ENCODE assay signal across 27 cellular contexts in the genomic region with DNA sequence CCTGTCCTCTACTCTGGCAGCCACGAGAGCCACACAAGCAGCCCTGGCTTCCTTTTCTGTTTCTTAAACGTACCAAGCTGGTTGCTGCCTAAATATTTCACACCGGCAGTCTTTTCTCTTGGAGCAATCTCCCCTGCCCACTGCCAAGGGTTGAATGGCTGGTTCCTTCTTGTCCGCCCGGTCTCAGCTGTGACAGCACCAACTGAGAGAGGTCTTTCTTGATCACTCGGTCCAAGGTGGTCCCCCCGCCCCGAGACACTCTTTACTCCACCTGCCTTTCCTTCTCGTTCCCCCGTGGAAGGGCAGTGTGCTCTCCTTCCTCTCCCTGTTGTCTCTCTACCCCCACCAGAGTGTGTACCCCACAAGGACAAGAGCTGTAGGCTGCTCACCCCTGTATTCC.
"Had no signal": no experiment of that assay in that cellular context is flagged by ENCODE, and none has a peak within 500 bp of the region (broad histone marks: within the 10 kb centered on the region; RNA-seq: fewer than 3 reads in every experiment).

No MANE protein-coding gene starts in this region.

- DNase-seq: hippocampal formation; kidney glomerular epithelial cell; left cardiac atrium; lower lobe of right lung; mammary epithelial cell; mesenchymal stem cell; nucleus accumbens; right lobe of liver; stimulated activated CD4-positive, alpha-beta T cell treated with anti-CD3 and anti-CD28 coated beads, Interleukin-12 subunit alpha, Interleukin-12 subunit beta, amount 100 ng/mL, for 4 hours; stimulated activated CD4-positive, alpha-beta T cell treated with anti-CD3 and anti-CD28 coated beads, Interleukin-15, amount 100 ng/mL, for 24 hours; stimulated activated CD4-positive, alpha-beta T cell treated with anti-CD3 and anti-CD28 coated beads, Interleukin-2, amount 100 ng/mL, for 24 hours; stimulated activated CD4-positive, alpha-beta T cell treated with anti-CD3 and anti-CD28 coated beads, Interleukin-4, amount 100 ng/mL, for 1 hour; stimulated activated naive CD4-positive, alpha-beta T cell; tibial artery; trophoblast cell; upper lobe of right lung had no signal

- ATAC-seq: left cardiac atrium; left lobe of liver; lower lobe of right lung; psoas muscle; right lobe of liver; stimulated activated effector memory CD8-positive, alpha-beta T cell treated with anti-CD3 and anti-CD28 coated beads, Interleukin-12 subunit alpha, Interleukin-12 subunit beta, amount 100 ng/mL, for 72 hours; upper lobe of right lung had no signal

- H3K27me3 ChIP-seq: right lobe of liver, upper lobe of right lung had no signal

- H3K27ac Mint-ChIP-seq: nephron; stimulated activated effector memory CD8-positive, alpha-beta T cell treated with anti-CD3 and anti-CD28 coated beads, Interleukin-12 subunit alpha, Interleukin-12 subunit beta, amount 100 ng/mL, for 72 hours; stimulated activated naive CD8-positive, alpha-beta T cell treated with anti-CD3 and anti-CD28 coated beads, Interleukin-15, Interleukin-2, amounts not matched to agents 100 ng/mL and 50 ng/mL, for 24 hours had no signal

- H3K4me3 ChIP-seq: lower lobe of right lung, psoas muscle, right lobe of liver, skin epidermis, suprapubic skin, thoracic aorta, tibial artery, upper lobe of right lung had no signal

- H3K36me3 ChIP-seq: lower lobe of right lung, right lobe of liver, suprapubic skin, thoracic aorta, tibial artery, upper lobe of right lung had no signal

- H3K9me3 Mint-ChIP-seq: neural crest cell; stimulated activated effector memory CD8-positive, alpha-beta T cell treated with anti-CD3 and anti-CD28 coated beads, Interleukin-12 subunit alpha, Interleukin-12 subunit beta, amount 100 ng/mL, for 72 hours; stimulated activated naive CD8-positive, alpha-beta T cell treated with anti-CD3 and anti-CD28 coated beads, Interleukin-15, Interleukin-2, amounts not matched to agents 100 ng/mL and 50 ng/mL, for 24 hours had no signal

- H3K4me3 Mint-ChIP-seq: nephron; neural crest cell; stimulated activated effector memory CD8-positive, alpha-beta T cell treated with anti-CD3 and anti-CD28 coated beads, Interleukin-12 subunit alpha, Interleukin-12 subunit beta, amount 100 ng/mL, for 72 hours; stimulated activated naive CD8-positive, alpha-beta T cell treated with anti-CD3 and anti-CD28 coated beads, Interleukin-15, Interleukin-2, amounts not matched to agents 100 ng/mL and 50 ng/mL, for 24 hours had no signal

- H3K4me1 ChIP-seq: lower lobe of right lung, right lobe of liver, suprapubic skin, tibial artery, upper lobe of right lung had no signal

- H3K9me3 ChIP-seq: lower lobe of right lung, psoas muscle, right lobe of liver, suprapubic skin, thoracic aorta, tibial artery, upper lobe of right lung had no signal

- H3K36me3 Mint-ChIP-seq: naive thymus-derived CD8-positive, alpha-beta T cell; stimulated activated effector memory CD8-positive, alpha-beta T cell treated with anti-CD3 and anti-CD28 coated beads, Interleukin-12 subunit alpha, Interleukin-12 subunit beta, amount 100 ng/mL, for 72 hours had no signal

- H3K27ac ChIP-seq: lower lobe of right lung, parathyroid adenoma, psoas muscle, right lobe of liver, skin epidermis, suprapubic skin, thoracic aorta, tibial artery, upper lobe of right lung had no signal

- H3K9ac ChIP-seq: parathyroid adenoma had no signal
